In the genomic region with DNA sequence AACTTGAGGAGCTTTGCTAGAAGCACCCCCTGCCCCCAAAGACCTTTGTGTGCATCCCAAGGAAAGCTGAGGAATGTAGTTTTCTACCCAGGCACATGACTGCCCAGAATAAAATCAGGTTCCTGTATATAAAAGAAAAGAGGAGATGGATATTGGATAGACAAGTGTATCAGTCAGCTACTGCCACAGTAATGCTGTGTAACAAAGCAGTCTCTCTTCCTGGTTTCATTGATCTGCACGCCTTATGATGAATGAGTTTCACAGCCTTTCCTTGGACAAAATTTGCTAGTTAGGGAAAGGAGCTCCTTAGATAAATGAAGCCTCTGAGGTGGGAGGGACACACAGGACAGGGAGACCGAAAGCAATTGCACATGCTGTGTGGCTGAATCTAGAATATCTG, we compare ENCODE assay signal across 8 cellular contexts.
"Had no signal": no experiment of that assay in that cellular context is flagged by ENCODE, and none has a peak within 500 bp of the region (broad histone marks: within the 10 kb centered on the region; RNA-seq: fewer than 3 reads in every experiment).

No MANE protein-coding gene starts in this region.

- H3K4me3 Mint-ChIP-seq: GM23338 had no signal

- H3K4me1 ChIP-seq: HAP-1 had no signal

- H3K27ac Mint-ChIP-seq: GM23338 had no signal

- H3K9ac ChIP-seq: KMS-11 had no signal

- H3K36me3 ChIP-seq: HAP-1 had no signal

- H3K4me2 ChIP-seq: GM23338, KMS-11 had no signal

- H3K4me3 ChIP-seq: GM23338, HAP-1 had no signal

- H3K4me1 Mint-ChIP-seq: GM23338 had no signal

- ATAC-seq: GM23338, HCT116 had no signal

- H2AFZ ChIP-seq: GM23338 had no signal

- DNase-seq: H7, IMR-90, KBM-7 had no signal

- H3K27ac ChIP-seq: HL-60, KMS-11 had no signal

- H3K9me3 ChIP-seq: HAP-1 had no signal
